In the genomic region with DNA sequence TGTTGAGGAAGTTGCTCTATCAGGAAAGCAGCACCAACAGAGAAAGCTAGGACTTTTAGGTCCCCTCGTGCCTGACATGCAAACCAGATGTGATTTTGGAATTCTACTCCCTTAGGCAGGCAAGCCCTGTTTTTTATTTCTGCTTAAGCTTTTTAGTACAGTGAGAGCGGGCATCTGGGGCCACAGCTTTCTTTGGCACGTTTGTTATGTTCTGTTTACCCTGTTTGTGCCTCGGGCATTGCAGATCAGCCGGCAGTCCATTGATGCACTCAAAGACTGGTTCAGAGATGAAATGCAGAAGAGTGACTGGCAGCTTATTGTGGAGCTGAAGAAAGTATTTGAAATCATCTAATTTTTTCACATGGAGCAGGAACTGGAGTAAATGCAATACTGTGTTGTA, we compare ENCODE assay signal across 22 cellular contexts.
A peak's percentile ranks its signal among the peaks of the same experiment; 100 is the strongest.
DNase-seq lines count a peak whose midpoint lies in the region; ATAC-seq, FAIRE-seq and TF ChIP-seq lines count a peak whose summit lies in the region.
"Had no signal": no experiment of that assay in that cellular context is flagged by ENCODE, and none has a peak within 500 bp of the region (broad histone marks: within the 10 kb centered on the region; RNA-seq: fewer than 3 reads in every experiment).

No MANE protein-coding gene starts in this region.

- peaks cover 99% of the 10 kb centered on the region for H3K36me3 Mint-ChIP-seq in activated T-cell treated with anti-CD3 and anti-CD28 coated beads, Interleukin-2, amount 50 U/mL, for 24 hours (ENCODE audit: low read depth)
- H3K36me3 Mint-ChIP-seq in T-helper 17 cell (ENCODE audit: low read depth), result peaks cover 15% of the 10 kb centered on the region

- no peak overlapping the region for H3K4me3 ChIP-seq in prostate gland
- H3K4me3 ChIP-seq: A549, colonic mucosa, pancreas had no signal

- no peak for DNase-seq in activated T-cell treated with anti-CD3 and anti-CD28 coated beads, Interleukin-2, amount 50 U/mL, for 24 hours
- DNase-seq in activated T-cell treated with anti-CD3 and anti-CD28 coated beads for 4 hours (no peak), T-helper 17 cell (no peak), fibroblast of gingiva (ENCODE audit: low read depth) (peak; percentile 70), prostate gland (ENCODE audit: low spot score) (peak; percentile 28), D721Med (ENCODE audit: insufficient read length, low spot score) (no peak), GOT3 (lab: John Stamatoyannopoulos, UW) (no peak)
- DNase-seq: activated CD8-positive, alpha-beta memory T cell treated with anti-CD3 and anti-CD28 coated beads for 24 hours; aorta; CD4-positive, CD25-positive, alpha-beta regulatory T cell; colonic mucosa; DND-41; hypothalamus; kidney glomerular epithelial cell; NCI-H69; pancreas; stimulated activated naive B cell treated with anti-CD40 and anti-IgM and Interleukin-4, amounts not matched to agents 10 μg/mL and 1 μg/mL and 100 μg/mL, for 72 hours had no signal

- H3K27me3 Mint-ChIP-seq in activated T-cell treated with anti-CD3 and anti-CD28 coated beads, Interleukin-2, amount 50 U/mL, for 24 hours, result no peaks in the 10 kb centered on the region
- no peaks in the 10 kb centered on the region for H3K27me3 Mint-ChIP-seq in T-helper 17 cell
- H3K27me3 Mint-ChIP-seq: CD4-positive, CD25-positive, alpha-beta regulatory T cell; stimulated activated naive B cell treated with anti-CD40 and anti-IgM and Interleukin-4, amounts not matched to agents 10 μg/mL and 1 μg/mL and 100 μg/mL, for 72 hours had no signal

- intact Hi-C loops in prostate gland (cut with DNase I), result no loop called here

- H3K27ac Mint-ChIP-seq in activated T-cell treated with anti-CD3 and anti-CD28 coated beads, Interleukin-2, amount 50 U/mL, for 24 hours, result peak overlapping the region; percentile 62
- H3K27ac Mint-ChIP-seq in T-helper 17 cell, result peak overlapping the region; percentile 2

- H3K9me3 Mint-ChIP-seq in activated T-cell treated with anti-CD3 and anti-CD28 coated beads, Interleukin-2, amount 50 U/mL, for 24 hours, result no peaks in the 10 kb centered on the region
- H3K9me3 Mint-ChIP-seq: CD4-positive, CD25-positive, alpha-beta regulatory T cell; stimulated activated naive B cell treated with anti-CD40 and anti-IgM and Interleukin-4, amounts not matched to agents 10 μg/mL and 1 μg/mL and 100 μg/mL, for 72 hours had no signal

- H3K27me3 ChIP-seq in prostate gland (replicated peaks; ENCODE audit: insufficient read depth), result no peaks in the 10 kb centered on the region
- H3K27me3 ChIP-seq: colonic mucosa, pancreas had no signal

- H3K4me3 Mint-ChIP-seq in activated T-cell treated with anti-CD3 and anti-CD28 coated beads, Interleukin-2, amount 50 U/mL, for 24 hours, result no peak overlapping the region
- no peak overlapping the region for H3K4me3 Mint-ChIP-seq in T-helper 17 cell
- H3K4me3 Mint-ChIP-seq: CD4-positive, CD25-positive, alpha-beta regulatory T cell; stimulated activated naive B cell treated with anti-CD40 and anti-IgM and Interleukin-4, amounts not matched to agents 10 μg/mL and 1 μg/mL and 100 μg/mL, for 72 hours had no signal

- ATAC-seq in T-helper 17 cell (no peak), HG03439 (IDR thresholded peaks at IDR 0.05; ENCODE audit: unreplicated experiment) (no peak)
- ATAC-seq: A549; esophagus mucosa; Panc1; pancreas; stimulated activated naive B cell treated with anti-CD40 and anti-IgM and Interleukin-4, amounts not matched to agents 10 μg/mL and 1 μg/mL and 100 μg/mL, for 72 hours had no signal

- TF ChIP-seq CTCF in prostate gland (IDR thresholded peaks at IDR 0.05) (no peak), D721Med (IDR thresholded peaks at IDR 0.05; ENCODE audit: insufficient read depth, missing control alignments) (no peak)

- H3K4me1 Mint-ChIP-seq in activated T-cell treated with anti-CD3 and anti-CD28 coated beads, Interleukin-2, amount 50 U/mL, for 24 hours (ENCODE audit: low read depth), result peaks cover 12% of the 10 kb centered on the region
- peaks cover 4% of the 10 kb centered on the region for H3K4me1 Mint-ChIP-seq in T-helper 17 cell

- no peak for FAIRE-seq in D721Med (lab: Jason Lieb, UNC)
- FAIRE-seq: A549, pancreas, urothelium cell line had no signal

- no peaks in the 10 kb centered on the region for H3K4me1 ChIP-seq in prostate gland (replicated peaks)
- H3K4me1 ChIP-seq: colonic mucosa, pancreas had no signal

- H3K9me3 ChIP-seq in T-helper 17 cell (ENCODE audit: control insufficient read depth, low read length, poor library complexity, severe bottlenecking) (no peaks in the 10 kb centered on the region), prostate gland (no peaks in the 10 kb centered on the region)
- H3K9me3 ChIP-seq: A549, colonic mucosa, pancreas had no signal

- WGBS in prostate gland, result 49% methylated on average over 5 of the region's 5 CpGs

- H3K27ac ChIP-seq in prostate gland, result no peak overlapping the region
- H3K27ac ChIP-seq: A549, colonic mucosa, pancreas had no signal

- H3K36me3 ChIP-seq in prostate gland, result peaks cover 0 to 5% of the 10 kb centered on the region in 2 donors

- no peak for TF ChIP-seq POLR2A in prostate gland (IDR thresholded peaks at IDR 0.05)

Comparison
In these comparisons a context has a peak if more than half of its experiments do, and no peak if none do; other contexts are left out.
1. DNase-seq: peak in fibroblast of gingiva (single experiment) and prostate gland (single experiment); none in activated T-cell treated with anti-CD3 and anti-CD28 coated beads, Interleukin-2, amount 50 U/mL, for 24 hours (single experiment), activated T-cell treated with anti-CD3 and anti-CD28 coated beads for 4 hours (single experiment), T-helper 17 cell (0 of 3), D721Med (single experiment) and GOT3 (single experiment).